Comparison of ENCODE assay signal across 11 cellular contexts in the genomic region with DNA sequence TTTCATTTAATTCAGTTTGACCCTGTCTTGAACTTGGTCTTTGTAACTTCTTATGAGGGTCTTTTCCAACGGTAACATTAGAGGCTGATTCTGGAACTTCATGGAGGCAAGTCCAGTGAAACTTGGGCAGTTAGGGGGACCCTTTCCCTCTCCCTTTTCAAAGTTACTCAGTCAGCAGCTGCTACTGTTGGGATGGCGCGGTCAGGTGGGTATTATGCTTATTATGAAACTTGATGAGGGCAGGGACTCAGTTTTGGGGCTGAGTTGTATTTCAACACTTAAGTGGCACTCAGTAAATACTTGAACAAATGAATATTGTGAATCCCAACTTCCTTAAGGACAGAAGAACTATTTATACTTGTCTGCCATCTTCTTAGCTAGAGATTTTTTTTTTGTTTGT. TPM values are rescaled to one million over a fixed set of nuclear protein-coding genes. Genes with fewer than 3 reads are reported as not detected.
DNase-seq lines count a peak whose midpoint lies in the region; ATAC-seq and TF ChIP-seq lines count a peak whose summit lies in the region.
"Had no signal": no experiment of that assay in that cellular context is flagged by ENCODE, and none has a peak within 500 bp of the region (broad histone marks: within the 10 kb centered on the region; RNA-seq: fewer than 3 reads in every experiment).

No MANE protein-coding gene starts in this region.

- H3K27me3 ChIP-seq in muscle layer of colon (ENCODE audit: control insufficient read depth in 1 of 2, insufficient read depth in 2 of 2, low read length in 2 of 2), result no peaks in the 10 kb centered on the region
- H3K27me3 ChIP-seq: tibial nerve had no signal

- H3K4me1 Mint-ChIP-seq in CD14-positive monocyte, result peaks cover 80% of the 10 kb centered on the region
- H3K4me1 Mint-ChIP-seq in activated CD4-positive, alpha-beta memory T cell treated with anti-CD3 and anti-CD28 coated beads, Interleukin-2, amount 10 ng/mL, durations not matched to agents 7 days and 5 days, result peaks cover 85% of the 10 kb centered on the region

- DNase-seq in CD14-positive monocyte (ENCODE audit: low spot score) (no peak), pons (ENCODE audit: low spot score) (no peak), GOT3 (lab: John Stamatoyannopoulos, UW) (no peak), HK-2 (ENCODE audit: unreplicated experiment) (no peak)
- DNase-seq in activated CD4-positive, alpha-beta memory T cell treated with anti-CD3 and anti-CD28 coated beads, Interleukin-2, amount 10 ng/mL, durations not matched to agents 7 days and 5 days, result no peak
- DNase-seq: DMS153, NCI-H1092 treated with DMSO at 0.1 percent for 48 hours had no signal

- H3K4me1 ChIP-seq in HEK293 (ENCODE audit: control insufficient read depth, insufficient read depth, low read length) (peaks cover 40% of the 10 kb centered on the region), muscle layer of colon (ENCODE audit: insufficient read depth, low read length) (peaks cover 87% of the 10 kb centered on the region)

- no peaks in the 10 kb centered on the region for H3K27me3 Mint-ChIP-seq in CD14-positive monocyte (ENCODE audit: low read depth in 3 of 3)
- H3K27me3 Mint-ChIP-seq in activated CD4-positive, alpha-beta memory T cell treated with anti-CD3 and anti-CD28 coated beads, Interleukin-2, amount 10 ng/mL, durations not matched to agents 7 days and 5 days, result no peaks in the 10 kb centered on the region

- POLR2A ChIA-PET in HEK293 (lab: Yijun Ruan, JAX), result no interaction called here
- POLR2A ChIA-PET in activated CD4-positive, alpha-beta memory T cell treated with anti-CD3 and anti-CD28 coated beads, Interleukin-2, amount 10 ng/mL, durations not matched to agents 7 days and 5 days (lab: Charles Lee), result interaction anchor here (1.5 to 1.6 kb wide), 2 partner anchors 63 to 108 kb away, joined by 3 to 4 read pairs; no protein-coding TSS in a partner anchor

- H3K27ac Mint-ChIP-seq in CD14-positive monocyte, result peak overlapping the region in 4 of 7 donors; percentile 69 to 90 (median 76)
- H3K27ac Mint-ChIP-seq in activated CD4-positive, alpha-beta memory T cell treated with anti-CD3 and anti-CD28 coated beads, Interleukin-2, amount 10 ng/mL, durations not matched to agents 7 days and 5 days, result peak overlapping the region; percentile 95

- H3K4me3 ChIP-seq in HEK293 (ENCODE audit: low read depth, low read length) (no peak overlapping the region), muscle layer of colon (ENCODE audit: low read depth in 1 of 2, low read length in 2 of 2) (no peak overlapping the region)
- H3K4me3 ChIP-seq: tibial nerve had no signal

- H3K9me3 ChIP-seq in HEK293 (ENCODE audit: control insufficient read depth, insufficient read depth, low read depth, low read length) (no peaks in the 10 kb centered on the region), muscle layer of colon (ENCODE audit: low read length) (no peaks in the 10 kb centered on the region)
- H3K9me3 ChIP-seq: tibial nerve had no signal

- CTCF ChIA-PET in HEK293 (lab: Yijun Ruan, JAX), result no interaction called here
- CTCF ChIA-PET in activated CD4-positive, alpha-beta memory T cell treated with anti-CD3 and anti-CD28 coated beads, Interleukin-2, amount 10 ng/mL, durations not matched to agents 7 days and 5 days (lab: Charles Lee), result interaction anchor here (1.3 to 5.2 kb wide), 4 partner anchors 11 to 58 kb away, joined by 3 to 19 read pairs (median 6); no protein-coding TSS in a partner anchor

- TF ChIP-seq CTCF in CD14-positive monocyte (IDR thresholded peaks at IDR 0.05) (no peak), HEK293 (tag by site-specific recombination; IDR thresholded peaks at IDR 0.05) (no peak)

- peaks cover 0 to 7% (median 4%) of the 10 kb centered on the region in 7 donors for H3K9me3 Mint-ChIP-seq in CD14-positive monocyte
- peaks cover 5% of the 10 kb centered on the region for H3K9me3 Mint-ChIP-seq in activated CD4-positive, alpha-beta memory T cell treated with anti-CD3 and anti-CD28 coated beads, Interleukin-2, amount 10 ng/mL, durations not matched to agents 7 days and 5 days

- H3K36me3 Mint-ChIP-seq in CD14-positive monocyte, result peaks cover 10 to 12% of the 10 kb centered on the region in 2 donors
- H3K36me3 Mint-ChIP-seq in activated CD4-positive, alpha-beta memory T cell treated with anti-CD3 and anti-CD28 coated beads, Interleukin-2, amount 10 ng/mL, durations not matched to agents 7 days and 5 days (ENCODE audit: low read depth), result peaks cover 50% of the 10 kb centered on the region

- no peaks in the 10 kb centered on the region for H3K36me3 ChIP-seq in HEK293 (ENCODE audit: control insufficient read depth in 2 of 2, insufficient read depth in 1 of 2, low read length in 2 of 2)
- H3K36me3 ChIP-seq in muscle layer of colon (ENCODE audit: insufficient read depth, low read length), result no peaks in the 10 kb centered on the region
- H3K36me3 ChIP-seq: tibial nerve had no signal

- no peak for ATAC-seq in HG03378 (IDR thresholded peaks at IDR 0.05; ENCODE audit: unreplicated experiment)

- peak overlapping the region in 1 of 2 donors; percentile 1 for H3K4me3 Mint-ChIP-seq in CD14-positive monocyte
- no peak overlapping the region for H3K4me3 Mint-ChIP-seq in activated CD4-positive, alpha-beta memory T cell treated with anti-CD3 and anti-CD28 coated beads, Interleukin-2, amount 10 ng/mL, durations not matched to agents 7 days and 5 days

- H3K27ac ChIP-seq in HEK293 (ENCODE audit: extremely low read depth, low read depth, low read length) (no peak overlapping the region), muscle layer of colon (ENCODE audit: low read depth, low read length) (peak overlapping the region; percentile 41)

- no peak overlapping the region for H3K9ac ChIP-seq in muscle layer of colon (ENCODE audit: low read length)

- intact Hi-C loops in CD14-positive monocyte (cut with micrococcal nuclease), result loop anchor here in 1 of 2 donors (5.0 kb wide), 1 partner anchor 57 kb away; no protein-coding TSS in a partner anchor

TF ChIP-seq in HEK293, 187 proteins besides CTCF, POLR2A, EP300 and RAD21:
- TF ChIP-seq OSR2 (tag by site-specific recombination; IDR thresholded peaks at IDR 0.05), result peak; percentile 28; the same call in 1 of the 2 replicates
- TF ChIP-seq GLI4 (tag by site-specific recombination; IDR thresholded peaks at IDR 0.05), result no peak
- TF ChIP-seq IKZF3 (tag by site-specific recombination; IDR thresholded peaks at IDR 0.05), result no peak

RNA-seq across cellular contexts. Expression of a gene that starts 20.8 kb away (rescaled TPM):
- polyA plus RNA-seq in CD14-positive monocyte, result 10 to 100 TPM in 1 of 2 donors, 1 to 10 TPM in 1; 6.9 to 11.5 TPM
- 10 to 100 TPM; 67.5 to 68.0 TPM for total RNA-seq in activated CD4-positive, alpha-beta memory T cell treated with anti-CD3 and anti-CD28 coated beads, Interleukin-2, amount 10 ng/mL, durations not matched to agents 7 days and 5 days
